In genomic region chr5:170631471-170632195, GRCh38 we compare ENCODE assay signal across 8 cellular contexts.
A peak's percentile ranks its signal among the peaks of the same experiment; 100 is the strongest.
DNase-seq lines count a peak whose midpoint lies in the region; ATAC-seq, FAIRE-seq and TF ChIP-seq lines count a peak whose summit lies in the region.

No MANE protein-coding gene starts in this region.

- 0 out of 2 replicates have a peak, but pooled peaks have one; percentile 22 for TF ChIP-seq CTCF in LNCaP clone FGC (IDR thresholded peaks at IDR 0.05; ENCODE audit: control insufficient read depth, extremely low read depth, insufficient read depth)
- TF ChIP-seq CTCF in H1 (IDR thresholded peaks at IDR 0.05; ENCODE audit: control extremely low read depth in 1 of 3, insufficient read depth in 1 of 3, low read depth in 1 of 3, low read length in 3 of 3) = peak in 2 of 3 experiments; percentile 48 to 64; a peak in 2 of 4 replicates
- no peak for TF ChIP-seq CTCF in mesothelial cell of epicardium (IDR thresholded peaks at IDR 0.05; ENCODE audit: unreplicated experiment)

- DNase-seq in LNCaP clone FGC (ENCODE audit: low read depth) = no peak
- DNase-seq in H1 (ENCODE audit: low read depth in 1 of 2, low spot score in 2 of 2) = no peak
- DNase-seq in mesothelial cell of epicardium (ENCODE audit: low spot score in 2 of 2, unreplicated experiment in 2 of 2) = no peak
- no peak for DNase-seq in activated CD8-positive, alpha-beta memory T cell treated with anti-CD3 and anti-CD28 coated beads, Interleukin-2, amount 50 U/mL, for 4 hours

- no peak overlapping the region for H3K27ac Mint-ChIP-seq in mesothelial cell of epicardium

- peak overlapping the region; percentile 58 to 75; a peak in 2 of 4 replicates for H3K4me2 ChIP-seq in H1 (ENCODE audit: insufficient read depth in 1 of 2, low read depth in 2 of 2, low read length in 2 of 2)

- peaks cover 23% of the 10 kb centered on the region for H3K4me1 ChIP-seq in ACC112 (ENCODE audit: control insufficient read depth, insufficient read depth, low read length, unreplicated experiment)
- H3K4me1 ChIP-seq in H1 (replicated peaks in 1 of 4; ENCODE audit: control insufficient read depth in 3 of 4, insufficient read depth in 4 of 4, low read length in 3 of 4) = peaks cover 10 to 21% (median 18%) of the 10 kb centered on the region in 4 experiments

- H3K27me3 Mint-ChIP-seq in mesothelial cell of epicardium (ENCODE audit: low read depth) = peaks cover 23% of the 10 kb centered on the region

- 0 out of 4 replicates have a peak, but pooled peaks of 1 of the 2 experiments have one; percentile 23 for TF ChIP-seq RAD21 in H1 (IDR thresholded peaks at IDR 0.05 in 1 of 2, conservative IDR thresholded peaks at IDR 0.05 in 1 of 2; ENCODE audit: low read depth in 2 of 2, low read length in 2 of 2)

- no peak overlapping the region for H3K9ac ChIP-seq in H1 (replicated peaks in 1 of 4; ENCODE audit: extremely low read depth in 1 of 4, low read depth in 3 of 4, low read length in 3 of 4)

- 0 out of 2 replicates have a peak overlapping the region, but pooled peaks have one; percentile 3 for H2AK5ac ChIP-seq in H1 (ENCODE audit: low read depth, low read length)

- no peak overlapping the region for H2BK120ac ChIP-seq in H1 (replicated peaks; ENCODE audit: low read depth, low read length)

- no peaks in the 10 kb centered on the region for H3K9me3 Mint-ChIP-seq in mesothelial cell of epicardium

- no peaks in the 10 kb centered on the region for H3K9me3 ChIP-seq in H1 (ENCODE audit: insufficient read depth in 2 of 2, low read depth in 1 of 2, low read length in 1 of 2)

- peak overlapping the region; percentile 92; the same call in 1 of the 2 replicates for H2BK15ac ChIP-seq in H1 (ENCODE audit: low read length)

- no peak for TF ChIP-seq POLR2A in H1 (IDR thresholded peaks at IDR 0.05; ENCODE audit: control extremely low read depth in 1 of 2, low read depth in 2 of 2, low read length in 2 of 2)

- WGBS in H1 (ENCODE audit: extremely low coverage in 1 of 2, insufficient coverage in 1 of 2, insufficient read length in 1 of 2, insufficient replicate concordance in 2 of 2, low coverage in 1 of 2, low lambda C conversion rate in 2 of 2, missing lambda C conversion rate in 1 of 2), 2 experiments = 53% methylated on average over 15 of the region's 15 CpGs; no CpG with 5 or more reads in 1 of the 2 experiments

- CTCF ChIA-PET in H1 (lab: Charles Lee; ENCODE audit: partially characterized antibody) = interaction anchor here (0.5 to 30.3 kb wide), 47 partner anchors 8 to 783 kb away, joined by 3 to 982 read pairs (median 4); partner anchors contain the start of gene GABRP

- H4K5ac ChIP-seq in H1 (ENCODE audit: insufficient read length, low read depth, low read length) = no peak overlapping the region

- H3K56ac ChIP-seq in H1 (replicated peaks; ENCODE audit: insufficient read length, low read depth, low read length) = no peak overlapping the region

- H3K36me3 ChIP-seq in ACC112 (ENCODE audit: insufficient read depth, low read length) (no peaks in the 10 kb centered on the region), H1 (ENCODE audit: control insufficient read depth in 2 of 4, insufficient read depth in 4 of 4, low read length in 3 of 4) (no peaks in the 10 kb centered on the region)

- peaks cover 8% of the 10 kb centered on the region; the same call in 1 of the 2 replicates for H3K23me2 ChIP-seq in H1 (ENCODE audit: low read depth, low read length)

- no peak overlapping the region for H4K8ac ChIP-seq in H1 (ENCODE audit: extremely low read depth, insufficient read depth, low read length)

- H2BK20ac ChIP-seq in H1 (ENCODE audit: low read length) = peak overlapping the region; percentile 80; the same call in 1 of the 2 replicates

- H3K79me2 ChIP-seq in ACC112 (ENCODE audit: control insufficient read depth, insufficient read depth, low read length, unreplicated experiment) = no peaks in the 10 kb centered on the region
- H3K79me2 ChIP-seq in H1 (ENCODE audit: control insufficient read depth in 1 of 2, insufficient read depth in 2 of 2, low read length in 2 of 2) = no peaks in the 10 kb centered on the region

- H3K4me3 Mint-ChIP-seq in mesothelial cell of epicardium = peak overlapping the region; percentile 11

- H3K27me3 ChIP-seq in ACC112 (ENCODE audit: insufficient read depth, low read length) = no peaks in the 10 kb centered on the region
- no peaks in the 10 kb centered on the region for H3K27me3 ChIP-seq in H1 (replicated peaks in 1 of 4; ENCODE audit: control insufficient read depth in 3 of 4, extremely low read depth in 1 of 4, insufficient read depth in 3 of 4, low read length in 3 of 4)

- H2BK5ac ChIP-seq in H1 (ENCODE audit: low read depth, low read length) = 0 out of 2 replicates have a peak overlapping the region, but pooled peaks have one; percentile 49

- H3K36me3 Mint-ChIP-seq in mesothelial cell of epicardium = no peaks in the 10 kb centered on the region

- H3K4me3 ChIP-seq in ACC112 (ENCODE audit: low read depth, low read length) (no peak overlapping the region), LNCaP clone FGC (ENCODE audit: low read depth, low read length) (no peak overlapping the region), H1 (ENCODE audit: extremely low read depth in 1 of 4, insufficient read depth in 2 of 4, low read depth in 3 of 4, low read length in 4 of 4) (no peak overlapping the region; a peak in 1 of 8 replicates)

- peak overlapping the region; percentile 9 for H2AFZ ChIP-seq in ACC112 (ENCODE audit: low read length, unreplicated experiment)
- H2AFZ ChIP-seq in H1 (ENCODE audit: low read length) = peak overlapping the region; percentile 65; the same call in 1 of the 2 replicates

- H3K18ac ChIP-seq in H1 (ENCODE audit: extremely low read depth, low read length) = peak overlapping the region; percentile 90

- ATAC-seq in GM21381 (IDR thresholded peaks at IDR 0.05; ENCODE audit: unreplicated experiment) (no peak), HG02970 (IDR thresholded peaks at IDR 0.05; ENCODE audit: low FRiP score, unreplicated experiment) (no peak), HG03571 (IDR thresholded peaks at IDR 0.05; ENCODE audit: unreplicated experiment) (no peak)

- no peak overlapping the region for H3K14ac ChIP-seq in H1 (ENCODE audit: insufficient read length)

- no peak overlapping the region for H3K4ac ChIP-seq in H1 (replicated peaks; ENCODE audit: insufficient read length, low read depth, low read length)

- H3K4me1 Mint-ChIP-seq in mesothelial cell of epicardium = peaks cover 28% of the 10 kb centered on the region

- peak overlapping the region; percentile 26 for H4K91ac ChIP-seq in H1 (replicated peaks; ENCODE audit: insufficient read length, low read length)

- H3K27ac ChIP-seq in ACC112 (ENCODE audit: low read depth, low read length) (no peak overlapping the region), H1 (ENCODE audit: low read depth, low read length) (no peak overlapping the region)

- H3K79me1 ChIP-seq in H1 (ENCODE audit: low read depth, low read length) = no peaks in the 10 kb centered on the region

- no peak for FAIRE-seq in H1 (lab: Jason Lieb, UNC)

- no peak overlapping the region for H3K23ac ChIP-seq in H1 (ENCODE audit: insufficient read length)

- no peak for TF ChIP-seq EP300 in H1 (IDR thresholded peaks at IDR 0.05; ENCODE audit: borderline replicate concordance in 1 of 2, low read depth in 2 of 2, low read length in 2 of 2)

- POLR2A ChIA-PET in H1 (lab: Charles Lee; ENCODE audit: partially characterized antibody) = interaction anchor here (0.6 to 1.2 kb wide), 3 partner anchors 11 to 756 kb away, joined by 3 to 4 read pairs (median 4); partner anchors contain the start of gene NPM1

- 0 out of 2 replicates have a peak overlapping the region, but pooled peaks have one; percentile 6 for H2BK12ac ChIP-seq in H1 (ENCODE audit: low read depth, low read length)

- H4K20me1 ChIP-seq in H1 (replicated peaks in 1 of 2; ENCODE audit: control insufficient read depth in 1 of 2, insufficient read depth in 2 of 2, low read length in 2 of 2) = no peaks in the 10 kb centered on the region

TF ChIP-seq in H1, 55 proteins besides CTCF, POLR2A, EP300 and RAD21:
- TF ChIP-seq GABPA (IDR thresholded peaks at IDR 0.05; ENCODE audit: borderline replicate concordance, insufficient read depth, low read length) (no peak), E2F6 (IDR thresholded peaks at IDR 0.05) (0 out of 2 replicates have a peak, but pooled peaks have one; percentile 6), MAX (IDR thresholded peaks at IDR 0.05) (peak; percentile 21; the same call in 1 of the 2 replicates), BRCA1 (IDR thresholded peaks at IDR 0.05; ENCODE audit: low read depth, low read length) (no peak)
